9 cellular contexts compared by ENCODE assay signal in genomic region chr20:22586645-22587310, GRCh38. TPM values are rescaled to one million over a fixed set of nuclear protein-coding genes. Genes with fewer than 3 reads are reported as not detected.
DNase-seq lines count a peak whose midpoint lies in the region; ATAC-seq and TF ChIP-seq lines count a peak whose summit lies in the region.
"Had no signal": no experiment of that assay in that cellular context is flagged by ENCODE, and none has a peak within 500 bp of the region (broad histone marks: within the 10 kb centered on the region; RNA-seq: fewer than 3 reads in every experiment).

No MANE protein-coding gene starts in this region.

- TF ChIP-seq POLR2A in upper lobe of left lung (IDR thresholded peaks at IDR 0.05) = no peak

- H3K9me3 Mint-ChIP-seq in activated T-cell treated with anti-CD3 and anti-CD28 coated beads, Interleukin-2, amount 50 U/mL, for 72 hours = no peaks in the 10 kb centered on the region

- H3K27ac Mint-ChIP-seq in activated T-cell treated with anti-CD3 and anti-CD28 coated beads, Interleukin-2, amount 50 U/mL, for 72 hours = no peak overlapping the region

- H3K27me3 Mint-ChIP-seq in activated T-cell treated with anti-CD3 and anti-CD28 coated beads, Interleukin-2, amount 50 U/mL, for 72 hours (ENCODE audit: low read depth) = peaks cover 55% of the 10 kb centered on the region

- H3K9ac ChIP-seq in iPS-18a (ENCODE audit: low read length) = no peak overlapping the region

- H3K4me3 ChIP-seq in iPS-18a (ENCODE audit: low read length) (peak overlapping the region; percentile 45), upper lobe of left lung (peak overlapping the region in 3 of 4 donors; percentile 29 to 46 (median 44))

- WGBS in upper lobe of left lung, 2 donors = 13 to 23% methylated on average over 13 to 29 of the region's 47 CpGs

- no peak overlapping the region for H3K27ac ChIP-seq in iPS-18a (ENCODE audit: low read length)
- no peak overlapping the region for H3K27ac ChIP-seq in upper lobe of left lung

- TF ChIP-seq CTCF in upper lobe of left lung (IDR thresholded peaks at IDR 0.05) = peak in 5 of 6 experiments; percentile 25 to 79 (median 71)

- DNase-seq in activated T-cell treated with anti-CD3 and anti-CD28 coated beads, Interleukin-2, amount 50 U/mL, for 72 hours = peak; percentile 33 to 37
- DNase-seq in activated T-cell treated with anti-CD3 and anti-CD28 coated beads, Interleukin-2, amount 50 U/mL, for 1 hour = no peak
- DNase-seq in SW480 (ENCODE audit: low spot score) (peak; percentile 52), upper lobe of left lung (peak; percentile 74 to 94), NCI-H748 (lab: John Stamatoyannopoulos, UW; ENCODE audit: unreplicated experiment) (no peak), middle frontal gyrus (ENCODE audit: extremely low spot score, low spot score) (no peak), Ammon's horn (ENCODE audit: low spot score) (no peak)
- DNase-seq: DMS79 had no signal

- no peak for ATAC-seq in activated T-cell treated with anti-CD3 and anti-CD28 coated beads, Interleukin-2, amount 50 U/mL, for 72 hours (replicated peaks in 1 of 2)
- peak; percentile 52 to 54 for ATAC-seq in upper lobe of left lung (ENCODE audit: low FRiP score in 2 of 2)

- no peaks in the 10 kb centered on the region for H3K4me1 Mint-ChIP-seq in activated T-cell treated with anti-CD3 and anti-CD28 coated beads, Interleukin-2, amount 50 U/mL, for 72 hours (ENCODE audit: low read depth)

- H3K9me3 ChIP-seq in iPS-18a (ENCODE audit: control insufficient read depth, low read depth, low read length) = no peaks in the 10 kb centered on the region
- no peaks in the 10 kb centered on the region for H3K9me3 ChIP-seq in upper lobe of left lung

- H3K36me3 Mint-ChIP-seq in activated T-cell treated with anti-CD3 and anti-CD28 coated beads, Interleukin-2, amount 50 U/mL, for 72 hours (ENCODE audit: insufficient read depth in 2 of 2) = peaks cover 1 to 5% of the 10 kb centered on the region in 2 donors

- H3K4me3 Mint-ChIP-seq in activated T-cell treated with anti-CD3 and anti-CD28 coated beads, Interleukin-2, amount 50 U/mL, for 72 hours = no peak overlapping the region

- no peaks in the 10 kb centered on the region for H3K36me3 ChIP-seq in iPS-18a (ENCODE audit: control insufficient read depth, low read depth, low read length)
- H3K36me3 ChIP-seq in upper lobe of left lung = no peaks in the 10 kb centered on the region

- H3K4me1 ChIP-seq in iPS-18a (ENCODE audit: control insufficient read depth, low read depth, low read length) (peaks cover 27% of the 10 kb centered on the region), upper lobe of left lung (peaks cover 15 to 44% (median 20%) of the 10 kb centered on the region in 4 donors)

- no peak for TF ChIP-seq EP300 in upper lobe of left lung (IDR thresholded peaks at IDR 0.05)

- H3K27me3 ChIP-seq in iPS-18a (ENCODE audit: control insufficient read depth, insufficient read depth, low read length) (peaks cover 98% of the 10 kb centered on the region), upper lobe of left lung (peaks cover 0 to 39% (median 21%) of the 10 kb centered on the region in 4 donors)

RNA-seq across cellular contexts. Expression of gene FOXA2, which starts 2.4 kb away (rescaled TPM):
- not detected for total RNA-seq in activated T-cell treated with anti-CD3 and anti-CD28 coated beads, Interleukin-2, amount 50 U/mL, for 72 hours
- total RNA-seq in upper lobe of left lung = 10 to 100 TPM; 23.2 to 80.6 (median 44.3) TPM

Comparison
In these comparisons a context has a peak if more than half of its experiments do, and no peak if none do; other contexts are left out.
1. DNase-seq: peak in activated T-cell treated with anti-CD3 and anti-CD28 coated beads, Interleukin-2, amount 50 U/mL, for 72 hours (2 of 2), SW480 (single experiment) and upper lobe of left lung (2 of 2); none in activated T-cell treated with anti-CD3 and anti-CD28 coated beads, Interleukin-2, amount 50 U/mL, for 1 hour (single experiment), NCI-H748 (single experiment), middle frontal gyrus (single experiment) and Ammon's horn (single experiment).
2. ATAC-seq: peak in upper lobe of left lung (2 of 2); none in activated T-cell treated with anti-CD3 and anti-CD28 coated beads, Interleukin-2, amount 50 U/mL, for 72 hours (0 of 2).
3. RNA of gene FOXA2, which starts 2.4 kb away (total RNA-seq): 23.2 to 80.6 TPM in upper lobe of left lung; not detected in activated T-cell treated with anti-CD3 and anti-CD28 coated beads, Interleukin-2, amount 50 U/mL, for 72 hours; every median in the first group is over 10 times any median in the second.